ENCODE assay signal across 1 cellular context in genomic region chr1:110630770-110631663, GRCh38.
TF ChIP-seq lines count a peak whose summit lies in the region.

No MANE protein-coding gene starts in this region.

TF ChIP-seq in K562, 482 proteins besides CTCF, POLR2A, EP300 and RAD21 (continued from another document):
- TF ChIP-seq USF2 (CRISPR knock-in tag; IDR thresholded peaks at IDR 0.05) (no peak), ZNF75A (CRISPR knock-in tag; IDR thresholded peaks at IDR 0.05) (no peak), KAT7 (CRISPR knock-in tag; IDR thresholded peaks at IDR 0.05; ENCODE audit: borderline replicate concordance) (no peak), DPF2 (IDR thresholded peaks at IDR 0.05) (no peak), RBFOX2 (IDR thresholded peaks at IDR 0.05; ENCODE audit: low read depth, low read length) (no peak), SOX6 (IDR thresholded peaks at IDR 0.05) (no peak), FOS (IDR thresholded peaks at IDR 0.05; ENCODE audit: extremely low read depth, insufficient read length) (no peak), ZBTB43 (CRISPR knock-in tag; IDR thresholded peaks at IDR 0.05) (no peak), NFE2L1 (tag; IDR thresholded peaks at IDR 0.05; ENCODE audit: borderline replicate concordance, low read depth) (no peak), PBX2 (CRISPR knock-in tag; IDR thresholded peaks at IDR 0.05; ENCODE audit: low read depth) (no peak), PBX2 (tag; conservative IDR thresholded peaks at IDR 0.05; ENCODE audit: low read depth) (no peak), THRB (CRISPR knock-in tag; conservative IDR thresholded peaks at IDR 0.05) (0 out of 2 replicates have a peak, but pooled peaks have one; percentile 52), PCBP2 (IDR thresholded peaks at IDR 0.05; ENCODE audit: low read depth, low read length, poor library complexity, severe bottlenecking) (no peak), ZNF133 (CRISPR knock-in tag; IDR thresholded peaks at IDR 0.05) (peak; percentile 86; the same call in 1 of the 2 replicates), JUNB (CRISPR knock-in tag; conservative IDR thresholded peaks at IDR 0.05) (no peak), ZNF253 (CRISPR knock-in tag; conservative IDR thresholded peaks at IDR 0.05) (no peak), POLR2AphosphoS2 (IDR thresholded peaks at IDR 0.05; ENCODE audit: low read length) (no peak), ZFP30 (CRISPR knock-in tag; IDR thresholded peaks at IDR 0.05; ENCODE audit: borderline replicate concordance) (no peak), CREB3 (tag; conservative IDR thresholded peaks at IDR 0.05; ENCODE audit: low read depth) (no peak), ZNF197 (CRISPR knock-in tag; IDR thresholded peaks at IDR 0.05; ENCODE audit: low read depth) (no peak), CTCFL (IDR thresholded peaks at IDR 0.05; ENCODE audit: borderline replicate concordance, insufficient read depth, low read depth, low read length, poor library complexity, severe bottlenecking) (peak; percentile 49), ZEB2 (IDR thresholded peaks at IDR 0.05) (no peak), TGIF2 (CRISPR knock-in tag; IDR thresholded peaks at IDR 0.05) (no peak), SFPQ (IDR thresholded peaks at IDR 0.05; ENCODE audit: low read depth, low read length) (no peak), MAFG (tag; conservative IDR thresholded peaks at IDR 0.05) (no peak), TOE1 (IDR thresholded peaks at IDR 0.05; ENCODE audit: borderline replicate concordance) (no peak), TOE1 (CRISPR knock-in tag; IDR thresholded peaks at IDR 0.05; ENCODE audit: borderline replicate concordance, low read depth) (no peak), TRIM28 (IDR thresholded peaks at IDR 0.05) (no peak), ZBTB1 (CRISPR knock-in tag; IDR thresholded peaks at IDR 0.05; ENCODE audit: borderline replicate concordance, low read depth) (no peak), ZFP36 (IDR thresholded peaks at IDR 0.05; ENCODE audit: low read depth, low read length, partially characterized antibody) (peak; percentile 12), SNIP1 (IDR thresholded peaks at IDR 0.05; ENCODE audit: low read depth) (no peak), MYNN (IDR thresholded peaks at IDR 0.05) (no peak), MYNN (CRISPR knock-in tag; IDR thresholded peaks at IDR 0.05) (no peak), SRF (CRISPR knock-in tag; IDR thresholded peaks at IDR 0.05) (no peak), ZNF436 (CRISPR knock-in tag; IDR thresholded peaks at IDR 0.05) (no peak), SLC30A9 (CRISPR knock-in tag; IDR thresholded peaks at IDR 0.05) (no peak), SMC3 (conservative IDR thresholded peaks at IDR 0.05; ENCODE audit: insufficient read depth, low read depth, low read length) (peak; percentile 90), HSF4 (CRISPR knock-in tag; IDR thresholded peaks at IDR 0.05; ENCODE audit: borderline replicate concordance) (no peak), ZSCAN29 (IDR thresholded peaks at IDR 0.05) (no peak), RB1 (IDR thresholded peaks at IDR 0.05; ENCODE audit: low read depth) (no peak), ZNF57 (CRISPR knock-in tag; IDR thresholded peaks at IDR 0.05) (no peak), MXI1 (IDR thresholded peaks at IDR 0.05; ENCODE audit: low read depth, low read length) (no peak), BDP1 (IDR thresholded peaks at IDR 0.05; ENCODE audit: insufficient read depth, insufficient read length) (no peak), GATAD2B (IDR thresholded peaks at IDR 0.05; ENCODE audit: borderline replicate concordance) (no peak), SIN3A (IDR thresholded peaks at IDR 0.05; ENCODE audit: borderline replicate concordance in 2 of 2, control insufficient read depth in 1 of 2, low read depth in 2 of 2, low read length in 2 of 2) (no peak), ID3 (CRISPR knock-in tag; IDR thresholded peaks at IDR 0.05) (no peak), ID3 (tag; IDR thresholded peaks at IDR 0.05) (no peak)
TF ChIP-seq in K562: peak in this region for 13.
